ENCODE assay signal across 15 cellular contexts in genomic region chr7:71290382-71290781, GRCh38.
"Had no signal": no experiment of that assay in that cellular context is flagged by ENCODE, and none has a peak within 500 bp of the region (broad histone marks: within the 10 kb centered on the region; RNA-seq: fewer than 3 reads in every experiment).

No MANE protein-coding gene starts in this region.

- H3K4me3 Mint-ChIP-seq: activated CD4-positive, alpha-beta T cell treated with anti-CD3 and anti-CD28 coated beads, Interleukin-2, amount 10 ng/mL, durations not matched to agents 7 days and 5 days; neural crest cell; stimulated activated memory B cell treated with anti-CD40 and anti-IgM and Interleukin-4, amounts not matched to agents 10 μg/mL and 1 μg/mL and 100 μg/mL, for 72 hours; T-helper 17 cell had no signal

- H3K4me3 ChIP-seq: esophagus squamous epithelium, left lung, ovary, transverse colon had no signal

- DNase-seq: activated CD4-positive, alpha-beta T cell treated with anti-CD3 and anti-CD28 coated beads, Interleukin-2, amount 10 ng/mL, durations not matched to agents 7 days and 5 days; activated CD4-positive, CD25-positive, alpha-beta regulatory T cell; activated CD8-positive, alpha-beta memory T cell treated with anti-CD3 and anti-CD28 coated beads for 24 hours; esophagus squamous epithelium; foreskin fibroblast; left lung; mesendoderm; ovary; retina; small intestine; T-helper 17 cell; transverse colon had no signal

- H3K36me3 Mint-ChIP-seq: activated naive CD4-positive, alpha-beta T cell treated with anti-CD3 and anti-CD28 coated beads, Interleukin-2, amount 50 U/mL, for 72 hours; stimulated activated memory B cell treated with anti-CD40 and anti-IgM and Interleukin-4, amounts not matched to agents 10 μg/mL and 1 μg/mL and 100 μg/mL, for 72 hours had no signal

- H3K9me3 Mint-ChIP-seq: activated CD4-positive, alpha-beta T cell treated with anti-CD3 and anti-CD28 coated beads, Interleukin-2, amount 10 ng/mL, durations not matched to agents 7 days and 5 days; neural crest cell had no signal

- H3K27ac Mint-ChIP-seq: activated CD4-positive, alpha-beta T cell treated with anti-CD3 and anti-CD28 coated beads, Interleukin-2, amount 10 ng/mL, durations not matched to agents 7 days and 5 days; activated naive CD4-positive, alpha-beta T cell treated with anti-CD3 and anti-CD28 coated beads, Interleukin-2, amount 50 U/mL, for 72 hours; stimulated activated memory B cell treated with anti-CD40 and anti-IgM and Interleukin-4, amounts not matched to agents 10 μg/mL and 1 μg/mL and 100 μg/mL, for 72 hours; T-helper 17 cell had no signal

- H3K27me3 ChIP-seq: esophagus squamous epithelium, left lung, ovary, transverse colon had no signal

- H3K27ac ChIP-seq: esophagus squamous epithelium, left lung, ovary had no signal

- H3K27me3 Mint-ChIP-seq: activated CD4-positive, alpha-beta T cell treated with anti-CD3 and anti-CD28 coated beads, Interleukin-2, amount 10 ng/mL, durations not matched to agents 7 days and 5 days; stimulated activated memory B cell treated with anti-CD40 and anti-IgM and Interleukin-4, amounts not matched to agents 10 μg/mL and 1 μg/mL and 100 μg/mL, for 72 hours; T-helper 17 cell had no signal

- H3K36me3 ChIP-seq: esophagus squamous epithelium, left lung, ovary, transverse colon had no signal

- H3K4me1 ChIP-seq: left lung had no signal

- H3K4me1 Mint-ChIP-seq: activated CD4-positive, alpha-beta T cell treated with anti-CD3 and anti-CD28 coated beads, Interleukin-2, amount 10 ng/mL, durations not matched to agents 7 days and 5 days; stimulated activated memory B cell treated with anti-CD40 and anti-IgM and Interleukin-4, amounts not matched to agents 10 μg/mL and 1 μg/mL and 100 μg/mL, for 72 hours; T-helper 17 cell had no signal

- H3K9me3 ChIP-seq: esophagus squamous epithelium, left lung, ovary, transverse colon had no signal
